13 cellular contexts compared by ENCODE assay signal in the genomic region with DNA sequence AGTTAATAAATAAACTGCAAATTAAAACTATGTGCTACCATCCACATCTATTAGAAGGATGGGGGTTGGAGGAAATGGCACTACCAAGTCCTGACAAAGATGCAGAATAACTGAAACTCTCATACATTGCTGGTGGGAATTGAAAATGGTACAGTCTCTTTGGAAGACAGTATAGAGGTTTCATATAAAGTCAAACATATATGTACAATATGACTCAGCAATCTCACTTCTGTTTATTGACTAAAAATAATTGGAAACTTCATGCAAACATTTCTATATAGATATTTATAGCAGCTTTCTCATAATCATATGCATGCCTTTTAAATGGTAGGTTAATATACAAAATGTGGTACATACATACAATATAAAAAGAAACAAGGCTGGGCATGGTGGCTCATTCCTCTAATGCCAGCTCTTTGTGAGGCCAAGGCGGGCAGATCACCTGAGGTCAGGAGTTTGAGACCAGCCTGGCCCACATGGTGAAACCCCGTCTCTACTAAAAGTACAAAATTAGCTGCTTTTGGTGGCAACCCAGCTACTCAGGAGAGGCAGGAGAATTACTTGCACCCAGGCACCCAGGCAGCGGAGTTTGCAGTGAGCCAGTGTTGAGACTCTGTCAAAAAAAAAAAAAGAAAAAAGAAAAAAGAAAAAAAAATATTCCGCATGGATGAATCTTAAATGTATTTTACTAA.
DNase-seq lines count a peak whose midpoint lies in the region; ATAC-seq and TF ChIP-seq lines count a peak whose summit lies in the region.
"Had no signal": no experiment of that assay in that cellular context is flagged by ENCODE, and none has a peak within 500 bp of the region (broad histone marks: within the 10 kb centered on the region; RNA-seq: fewer than 3 reads in every experiment).

No MANE protein-coding gene starts in this region.

- TF ChIP-seq CTCF in colonic mucosa (IDR thresholded peaks at IDR 0.05), result no peak

- H3K27ac ChIP-seq in colonic mucosa, result no peak overlapping the region
- H3K27ac ChIP-seq: BLaER1 treated with 17β-estradiol and CSF1 and Interleukin-3, amounts not matched to agents 10 nM and 100 nM; parathyroid adenoma had no signal

- no peaks in the 10 kb centered on the region for H3K36me3 ChIP-seq in colonic mucosa
- H3K36me3 ChIP-seq: BLaER1 treated with 17β-estradiol and CSF1 and Interleukin-3, amounts not matched to agents 10 nM and 100 nM had no signal

- DNase-seq in amygdala (lab: John Stamatoyannopoulos, UW) (no peak), colonic mucosa (no peak), occipital lobe (lab: John Stamatoyannopoulos, UW) (no peak), DMS 273 (lab: John Stamatoyannopoulos, UW; ENCODE audit: unreplicated experiment) (no peak)
- DNase-seq: activated CD8-positive, alpha-beta memory T cell treated with anti-CD3 and anti-CD28 coated beads for 24 hours; activated naive CD8-positive, alpha-beta T cell treated with anti-CD3 and anti-CD28 coated beads, Interleukin-2, amount 10 ng/mL, durations not matched to agents 7 days and 5 days had no signal

- intact Hi-C loops in colonic mucosa (cut with DNase I), result no loop called here

- no peaks in the 10 kb centered on the region for H3K9me3 ChIP-seq in colonic mucosa
- H3K9me3 ChIP-seq: BLaER1 treated with 17β-estradiol and CSF1 and Interleukin-3, amounts not matched to agents 10 nM and 100 nM had no signal

- ATAC-seq in GM18861 (IDR thresholded peaks at IDR 0.05; ENCODE audit: unreplicated experiment) (peak; percentile 98), GM21515 (IDR thresholded peaks at IDR 0.05; ENCODE audit: unreplicated experiment) (peak; percentile 97), HG02981 (IDR thresholded peaks at IDR 0.05; ENCODE audit: unreplicated experiment) (peak; percentile 99), HG03571 (IDR thresholded peaks at IDR 0.05; ENCODE audit: unreplicated experiment) (peak; percentile 99)
- ATAC-seq: Panc1 had no signal

- no peaks in the 10 kb centered on the region for H3K27me3 ChIP-seq in colonic mucosa
- H3K27me3 ChIP-seq: BLaER1 treated with 17β-estradiol and CSF1 and Interleukin-3, amounts not matched to agents 10 nM and 100 nM had no signal

- H3K4me1 ChIP-seq in colonic mucosa, result no peaks in the 10 kb centered on the region
- H3K4me1 ChIP-seq: parathyroid adenoma had no signal

- no peak overlapping the region for H3K4me3 ChIP-seq in colonic mucosa
- H3K4me3 ChIP-seq: BLaER1 treated with 17β-estradiol and CSF1 and Interleukin-3, amounts not matched to agents 10 nM and 100 nM had no signal

- H3K9ac ChIP-seq in colonic mucosa (ENCODE audit: low read depth in 2 of 2, low read length in 2 of 2), result no peak overlapping the region
- H3K9ac ChIP-seq: BLaER1 treated with 17β-estradiol and CSF1 and Interleukin-3, amounts not matched to agents 10 nM and 100 nM; parathyroid adenoma had no signal
